8 cellular contexts compared by ENCODE assay signal in the genomic region with DNA sequence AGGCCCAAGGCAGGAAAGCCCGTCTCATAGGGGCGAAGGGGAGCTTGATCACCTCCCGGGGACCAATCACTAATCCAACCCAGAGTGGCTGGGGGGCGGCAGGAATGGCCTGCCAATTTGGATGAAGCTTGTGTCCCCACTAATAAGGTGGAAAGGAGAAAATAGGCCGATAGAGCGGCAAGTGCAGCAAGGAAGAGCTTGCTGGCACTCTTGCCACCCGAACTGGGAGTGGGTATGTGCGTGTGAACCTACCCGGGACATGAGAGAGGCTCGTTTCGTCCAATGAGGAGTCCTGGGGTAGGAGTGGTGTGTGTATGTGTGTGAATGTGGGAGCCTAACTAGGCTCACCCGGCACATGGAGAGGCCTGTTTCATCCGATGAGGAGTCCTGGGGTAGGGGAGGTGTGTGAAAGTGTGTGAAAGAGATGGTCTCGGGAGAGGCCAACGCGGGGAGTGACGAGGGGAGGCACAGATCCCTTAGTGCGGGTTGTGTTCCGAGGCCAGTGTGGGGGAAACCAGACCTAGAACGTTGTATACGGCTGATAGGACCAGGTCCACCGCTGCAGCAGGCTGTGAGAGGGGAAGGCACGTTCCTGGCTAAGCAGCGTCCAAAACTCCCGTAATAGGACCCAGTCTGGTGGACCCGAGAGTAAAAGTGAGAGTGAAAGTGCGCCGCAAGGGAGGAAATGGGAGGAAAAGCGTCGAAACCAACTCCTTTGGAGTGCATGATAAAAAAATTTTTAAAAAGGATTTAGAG. TPM values are rescaled to one million over a fixed set of nuclear protein-coding genes. Genes with fewer than 3 reads are reported as not detected.
A peak's percentile ranks its signal among the peaks of the same experiment; 100 is the strongest.
DNase-seq lines count a peak whose midpoint lies in the region; ATAC-seq and TF ChIP-seq lines count a peak whose summit lies in the region.

No MANE protein-coding gene starts in this region.

- peak overlapping the region; percentile 57 for H3K4me3 ChIP-seq in AG04449 (ENCODE audit: low read depth, low read length)
- H3K4me3 ChIP-seq in ovary = peak overlapping the region; percentile 52

- H3K4me1 ChIP-seq in ovary (ENCODE audit: insufficient read depth) = peaks cover 8% of the 10 kb centered on the region

- ATAC-seq in GM19324 (IDR thresholded peaks at IDR 0.05; ENCODE audit: low FRiP score, unreplicated experiment) (no peak), HG02759 (IDR thresholded peaks at IDR 0.05; ENCODE audit: unreplicated experiment) (no peak)

- 3 to 4% (median 3%) methylated on average over 30 of the region's 30 CpGs for WGBS in ovary, 3 donors

- no peaks in the 10 kb centered on the region for H3K27me3 ChIP-seq in ovary

- intact Hi-C loops in ovary (cut with DNase I) = loop anchor here in 1 of 4 donors (5.0 kb wide), 1 partner anchor 57 kb away; a partner anchor contains a TSS

- TF ChIP-seq EP300 in ovary (IDR thresholded peaks at IDR 0.05) = no peak

- H3K27me3 Mint-ChIP-seq in activated T-cell treated with anti-CD3 and anti-CD28 coated beads, Interleukin-2, amount 50 U/mL, for 24 hours = no peaks in the 10 kb centered on the region

- no peaks in the 10 kb centered on the region for H3K9me3 Mint-ChIP-seq in activated T-cell treated with anti-CD3 and anti-CD28 coated beads, Interleukin-2, amount 50 U/mL, for 24 hours

- CTCF ChIA-PET in AG04449 (lab: Yijun Ruan, JAX) = interaction anchor here (0.7 to 1.3 kb wide), 4 partner anchors 10 to 279 kb away, joined by 3 to 4 read pairs (median 3); no protein-coding TSS in a partner anchor

- no peaks in the 10 kb centered on the region for H3K36me3 Mint-ChIP-seq in activated T-cell treated with anti-CD3 and anti-CD28 coated beads, Interleukin-2, amount 50 U/mL, for 24 hours (ENCODE audit: low read depth)

- no peaks in the 10 kb centered on the region for H3K4me1 Mint-ChIP-seq in activated T-cell treated with anti-CD3 and anti-CD28 coated beads, Interleukin-2, amount 50 U/mL, for 24 hours (ENCODE audit: low read depth)

- H3K9me3 ChIP-seq in KOPT-K1 (ENCODE audit: insufficient read depth, low read length, poor library complexity, severe bottlenecking) (no peaks in the 10 kb centered on the region), ovary (no peaks in the 10 kb centered on the region)

- H3K27ac ChIP-seq in KOPT-K1 (ENCODE audit: low read depth, low read length, poor library complexity, severe bottlenecking) (peak overlapping the region; percentile 72), ovary (peak overlapping the region; percentile 92)

- TF ChIP-seq CTCF in AG04449 (IDR thresholded peaks at IDR 0.05; ENCODE audit: insufficient read depth, low read length, missing control alignments) (no peak), ovary (IDR thresholded peaks at IDR 0.05) (no peak)

- H3K27ac Mint-ChIP-seq in activated T-cell treated with anti-CD3 and anti-CD28 coated beads, Interleukin-2, amount 50 U/mL, for 24 hours = no peak overlapping the region

- DNase-seq in AG04449 (ENCODE audit: low read depth, low spot score) (no peak), germinal center (ENCODE audit: low spot score) (peak; percentile 33), ovary (peak; percentile 48 to 68 (median 54)), NCI-H524 (lab: John Stamatoyannopoulos, UW) (no peak)
- peak; percentile 62 for DNase-seq in activated T-cell treated with anti-CD3 and anti-CD28 coated beads, Interleukin-2, amount 50 U/mL, for 24 hours

- POLR2A ChIA-PET in AG04449 (lab: Yijun Ruan, JAX) = interaction anchor here (1.0 kb wide), 1 partner anchor 53 kb away, joined by 3 read pairs; no protein-coding TSS in a partner anchor

- H3K4me3 Mint-ChIP-seq in activated T-cell treated with anti-CD3 and anti-CD28 coated beads, Interleukin-2, amount 50 U/mL, for 24 hours = no peak overlapping the region

- TF ChIP-seq POLR2A in ovary (IDR thresholded peaks at IDR 0.05) = peak; percentile 28

- H3K36me3 ChIP-seq in KOPT-K1 (ENCODE audit: insufficient read depth, low read length) (no peaks in the 10 kb centered on the region), ovary (no peaks in the 10 kb centered on the region)

RNA-seq across cellular contexts. Expression of a gene that starts 47.1 kb away (rescaled TPM):
- total RNA-seq in ovary = 10 to 100 TPM in 6 of 7 donors, 1 to 10 TPM in 1; 7.3 to 23.7 (median 16.4) TPM
- polyA plus RNA-seq in ovary = 1 to 10 TPM; 2.5 to 4.3 TPM

RNA-seq across cellular contexts. Expression of a gene that starts 47.8 kb away (rescaled TPM):
- total RNA-seq in ovary = under 1 TPM in 2 of 7 donors, not detected in 5; 0.11 to 0.33 TPM
- polyA plus RNA-seq in ovary = under 1 TPM; 0.06 to 0.20 TPM

RNA-seq across cellular contexts. Expression of a gene that starts 54.1 kb away (rescaled TPM):
- 100 to 1,000 TPM in 5 of 7 donors, 10 to 100 TPM in 2; 81.1 to 124 (median 104) TPM for total RNA-seq in ovary
- 100 to 1,000 TPM in 1 of 2 donors, 10 to 100 TPM in 1; 88.9 to 224 TPM for polyA plus RNA-seq in ovary

RNA-seq across cellular contexts. Expression of a gene that starts 54.4 kb away (rescaled TPM):
- 100 to 1,000 TPM in 5 of 7 donors, 10 to 100 TPM in 2; 85.2 to 167 (median 129) TPM for total RNA-seq in ovary
- polyA plus RNA-seq in ovary = 100 to 1,000 TPM in 1 of 2 donors, 10 to 100 TPM in 1; 94.1 to 290 TPM

Comparison
In these comparisons a context has a peak if more than half of its experiments do, and no peak if none do; other contexts are left out.
1. DNase-seq: peak in activated T-cell treated with anti-CD3 and anti-CD28 coated beads, Interleukin-2, amount 50 U/mL, for 24 hours (single experiment), germinal center (single experiment) and ovary (5 of 5); none in AG04449 (single experiment) and NCI-H524 (0 of 2).